ENCODE assay signal across 21 cellular contexts in the genomic region with DNA sequence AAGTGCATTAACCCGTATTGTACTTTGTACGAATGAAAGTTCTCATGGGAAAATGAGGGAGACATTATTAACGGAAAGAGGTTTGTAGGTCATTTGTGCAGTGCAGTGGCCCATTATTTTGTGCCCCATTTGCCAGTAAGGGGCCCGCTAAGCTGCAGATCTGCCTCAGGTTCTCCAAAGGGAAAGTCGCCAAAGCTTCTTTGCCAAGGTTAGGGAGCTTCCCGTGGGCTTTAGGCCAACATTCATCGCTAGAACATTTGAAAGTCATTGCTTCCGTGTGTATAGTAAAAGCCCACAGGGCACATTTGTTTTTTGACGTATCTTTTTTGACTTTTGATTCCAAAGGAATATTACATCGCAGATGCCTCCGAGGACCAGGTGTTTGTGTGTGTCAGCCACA.
A peak's percentile ranks its signal among the peaks of the same experiment; 100 is the strongest.
DNase-seq lines count a peak whose midpoint lies in the region; ATAC-seq and TF ChIP-seq lines count a peak whose summit lies in the region.
"Had no signal": no experiment of that assay in that cellular context is flagged by ENCODE, and none has a peak within 500 bp of the region (broad histone marks: within the 10 kb centered on the region; RNA-seq: fewer than 3 reads in every experiment).

No MANE protein-coding gene starts in this region.

- H3K36me3 Mint-ChIP-seq in activated T-cell treated with anti-CD3 and anti-CD28 coated beads, Interleukin-2, amount 50 U/mL, for 24 hours (ENCODE audit: low read depth) = peaks cover 87% of the 10 kb centered on the region
- H3K36me3 Mint-ChIP-seq in activated T-cell treated with anti-CD3 and anti-CD28 coated beads, Interleukin-2, amount 50 U/mL, for 72 hours (ENCODE audit: insufficient read depth in 2 of 2) = peaks cover 7 to 25% of the 10 kb centered on the region in 2 donors
- peaks cover 41 to 74% (median 48%) of the 10 kb centered on the region in 3 donors for H3K36me3 Mint-ChIP-seq in immature natural killer cell
- peaks cover 60% of the 10 kb centered on the region for H3K36me3 Mint-ChIP-seq in stimulated activated effector memory CD8-positive, alpha-beta T cell treated with anti-CD3 and anti-CD28 coated beads, Interleukin-12 subunit alpha, Interleukin-12 subunit beta, amount 100 ng/mL, for 72 hours
- peaks cover 79% of the 10 kb centered on the region for H3K36me3 Mint-ChIP-seq in activated CD4-positive, alpha-beta memory T cell treated with anti-CD3 and anti-CD28 coated beads, Interleukin-2, amount 10 ng/mL, durations not matched to agents 7 days and 5 days (ENCODE audit: low read depth)

- peak overlapping the region; percentile 84 for H3K27ac Mint-ChIP-seq in activated T-cell treated with anti-CD3 and anti-CD28 coated beads, Interleukin-2, amount 50 U/mL, for 24 hours
- H3K27ac Mint-ChIP-seq in activated T-cell treated with anti-CD3 and anti-CD28 coated beads, Interleukin-2, amount 50 U/mL, for 72 hours = no peak overlapping the region
- H3K27ac Mint-ChIP-seq in immature natural killer cell = peak overlapping the region; percentile 91 to 99 (median 98)
- peak overlapping the region; percentile 88 for H3K27ac Mint-ChIP-seq in stimulated activated effector memory CD8-positive, alpha-beta T cell treated with anti-CD3 and anti-CD28 coated beads, Interleukin-12 subunit alpha, Interleukin-12 subunit beta, amount 100 ng/mL, for 72 hours
- H3K27ac Mint-ChIP-seq in activated CD4-positive, alpha-beta memory T cell treated with anti-CD3 and anti-CD28 coated beads, Interleukin-2, amount 10 ng/mL, durations not matched to agents 7 days and 5 days = no peak overlapping the region
- H3K27ac Mint-ChIP-seq: T-helper 1 cell treated with Interleukin-12 subunit alpha and Interleukin-12 subunit beta and Interleukin-4 antibody, amounts not matched to agents 30 μg/mL and 1 μg/mL, for 36 hours had no signal

- H3K4me1 Mint-ChIP-seq in activated T-cell treated with anti-CD3 and anti-CD28 coated beads, Interleukin-2, amount 50 U/mL, for 24 hours (ENCODE audit: low read depth) = peaks cover 75% of the 10 kb centered on the region
- peaks cover 66% of the 10 kb centered on the region for H3K4me1 Mint-ChIP-seq in activated T-cell treated with anti-CD3 and anti-CD28 coated beads, Interleukin-2, amount 50 U/mL, for 72 hours (ENCODE audit: low read depth)
- peaks cover 88 to 97% of the 10 kb centered on the region in 2 donors for H3K4me1 Mint-ChIP-seq in immature natural killer cell
- H3K4me1 Mint-ChIP-seq in stimulated activated effector memory CD8-positive, alpha-beta T cell treated with anti-CD3 and anti-CD28 coated beads, Interleukin-12 subunit alpha, Interleukin-12 subunit beta, amount 100 ng/mL, for 72 hours = peaks cover 67% of the 10 kb centered on the region
- H3K4me1 Mint-ChIP-seq in activated CD4-positive, alpha-beta memory T cell treated with anti-CD3 and anti-CD28 coated beads, Interleukin-2, amount 10 ng/mL, durations not matched to agents 7 days and 5 days = peaks cover 47% of the 10 kb centered on the region

- H3K9me3 Mint-ChIP-seq in activated T-cell treated with anti-CD3 and anti-CD28 coated beads, Interleukin-2, amount 50 U/mL, for 24 hours = no peaks in the 10 kb centered on the region
- H3K9me3 Mint-ChIP-seq in activated T-cell treated with anti-CD3 and anti-CD28 coated beads, Interleukin-2, amount 50 U/mL, for 72 hours = no peaks in the 10 kb centered on the region
- H3K9me3 Mint-ChIP-seq in immature natural killer cell = no peaks in the 10 kb centered on the region
- H3K9me3 Mint-ChIP-seq in stimulated activated effector memory CD8-positive, alpha-beta T cell treated with anti-CD3 and anti-CD28 coated beads, Interleukin-12 subunit alpha, Interleukin-12 subunit beta, amount 100 ng/mL, for 72 hours = no peaks in the 10 kb centered on the region
- no peaks in the 10 kb centered on the region for H3K9me3 Mint-ChIP-seq in activated CD4-positive, alpha-beta memory T cell treated with anti-CD3 and anti-CD28 coated beads, Interleukin-2, amount 10 ng/mL, durations not matched to agents 7 days and 5 days
- H3K9me3 Mint-ChIP-seq: naive B cell; T-helper 1 cell treated with Interleukin-12 subunit alpha and Interleukin-12 subunit beta and Interleukin-4 antibody, amounts not matched to agents 30 μg/mL and 1 μg/mL, for 36 hours had no signal

- POLR2A ChIA-PET in activated CD4-positive, alpha-beta memory T cell treated with anti-CD3 and anti-CD28 coated beads, Interleukin-2, amount 10 ng/mL, durations not matched to agents 7 days and 5 days (lab: Charles Lee) = interaction anchor here (1.1 kb wide), 1 partner anchor 222 kb away, joined by 4 read pairs; a partner anchor contains a TSS

- no peak for DNase-seq in activated T-cell treated with anti-CD3 and anti-CD28 coated beads, Interleukin-2, amount 50 U/mL, for 24 hours
- DNase-seq in activated T-cell treated with anti-CD3 and anti-CD28 coated beads, Interleukin-2, amount 50 U/mL, for 72 hours = no peak
- DNase-seq in NCI-H69 (lab: John Stamatoyannopoulos, UW) (peak; percentile 55), immature natural killer cell (no peak), omental fat pad (ENCODE audit: low spot score) (no peak), UCSD-AML1 (lab: John Stamatoyannopoulos, UW; ENCODE audit: unreplicated experiment) (no peak)
- DNase-seq in stimulated activated effector memory CD8-positive, alpha-beta T cell treated with anti-CD3 and anti-CD28 coated beads, Interleukin-12 subunit alpha, Interleukin-12 subunit beta, amount 100 ng/mL, for 72 hours (ENCODE audit: low spot score in 2 of 2) = no peak
- no peak for DNase-seq in activated CD4-positive, alpha-beta memory T cell treated with anti-CD3 and anti-CD28 coated beads, Interleukin-2, amount 10 ng/mL, durations not matched to agents 7 days and 5 days
- DNase-seq: activated CD4-positive, alpha-beta T cell treated with anti-CD3 and anti-CD28 coated beads for 48 hours; DMS53; left lung; naive B cell; NCI-H1105 treated with DMSO at 0.1 percent for 48 hours; NCI-H526 treated with DMSO at 0.1 percent for 48 hours; ovary; stimulated activated CD4-positive, alpha-beta T cell treated with anti-CD3 and anti-CD28 coated beads, Interleukin-2, amount 100 ng/mL, for 24 hours; trophoblast cell had no signal

- H3K4me3 Mint-ChIP-seq in activated T-cell treated with anti-CD3 and anti-CD28 coated beads, Interleukin-2, amount 50 U/mL, for 24 hours = no peak overlapping the region
- H3K4me3 Mint-ChIP-seq in activated T-cell treated with anti-CD3 and anti-CD28 coated beads, Interleukin-2, amount 50 U/mL, for 72 hours = no peak overlapping the region
- peak overlapping the region; percentile 65 to 81 (median 76) for H3K4me3 Mint-ChIP-seq in immature natural killer cell
- peak overlapping the region; percentile 57 for H3K4me3 Mint-ChIP-seq in stimulated activated effector memory CD8-positive, alpha-beta T cell treated with anti-CD3 and anti-CD28 coated beads, Interleukin-12 subunit alpha, Interleukin-12 subunit beta, amount 100 ng/mL, for 72 hours
- no peak overlapping the region for H3K4me3 Mint-ChIP-seq in activated CD4-positive, alpha-beta memory T cell treated with anti-CD3 and anti-CD28 coated beads, Interleukin-2, amount 10 ng/mL, durations not matched to agents 7 days and 5 days
- H3K4me3 Mint-ChIP-seq: T-helper 1 cell treated with Interleukin-12 subunit alpha and Interleukin-12 subunit beta and Interleukin-4 antibody, amounts not matched to agents 30 μg/mL and 1 μg/mL, for 36 hours had no signal

- ATAC-seq in activated T-cell treated with anti-CD3 and anti-CD28 coated beads, Interleukin-2, amount 50 U/mL, for 72 hours (replicated peaks in 1 of 2) = no peak
- ATAC-seq in stimulated activated effector memory CD8-positive, alpha-beta T cell treated with anti-CD3 and anti-CD28 coated beads, Interleukin-12 subunit alpha, Interleukin-12 subunit beta, amount 100 ng/mL, for 72 hours = no peak
- ATAC-seq in omental fat pad (ENCODE audit: low FRiP score) = no peak
- ATAC-seq: gastroesophageal sphincter, HCT116, K562, left lung had no signal

- no peak for TF ChIP-seq CTCF in omental fat pad (IDR thresholded peaks at IDR 0.05)

- CTCF ChIA-PET in activated CD4-positive, alpha-beta memory T cell treated with anti-CD3 and anti-CD28 coated beads, Interleukin-2, amount 10 ng/mL, durations not matched to agents 7 days and 5 days (lab: Charles Lee) = no interaction called here

- H3K27me3 Mint-ChIP-seq in activated T-cell treated with anti-CD3 and anti-CD28 coated beads, Interleukin-2, amount 50 U/mL, for 24 hours = no peaks in the 10 kb centered on the region
- H3K27me3 Mint-ChIP-seq in activated T-cell treated with anti-CD3 and anti-CD28 coated beads, Interleukin-2, amount 50 U/mL, for 72 hours (ENCODE audit: low read depth) = no peaks in the 10 kb centered on the region
- peaks cover 1 to 23% (median 19%) of the 10 kb centered on the region in 3 donors for H3K27me3 Mint-ChIP-seq in immature natural killer cell (ENCODE audit: low read depth in 3 of 3)
- H3K27me3 Mint-ChIP-seq in activated CD4-positive, alpha-beta memory T cell treated with anti-CD3 and anti-CD28 coated beads, Interleukin-2, amount 10 ng/mL, durations not matched to agents 7 days and 5 days = no peaks in the 10 kb centered on the region
- H3K27me3 Mint-ChIP-seq: naive B cell had no signal

Comparison
In these comparisons a context has a peak if more than half of its experiments do, and no peak if none do; other contexts are left out.
1. H3K27ac Mint-ChIP-seq: peak in activated T-cell treated with anti-CD3 and anti-CD28 coated beads, Interleukin-2, amount 50 U/mL, for 24 hours (single experiment), immature natural killer cell (6 of 6) and stimulated activated effector memory CD8-positive, alpha-beta T cell treated with anti-CD3 and anti-CD28 coated beads, Interleukin-12 subunit alpha, Interleukin-12 subunit beta, amount 100 ng/mL, for 72 hours (single experiment); none in activated T-cell treated with anti-CD3 and anti-CD28 coated beads, Interleukin-2, amount 50 U/mL, for 72 hours (single experiment) and activated CD4-positive, alpha-beta memory T cell treated with anti-CD3 and anti-CD28 coated beads, Interleukin-2, amount 10 ng/mL, durations not matched to agents 7 days and 5 days (single experiment).
2. H3K4me3 Mint-ChIP-seq: peak in immature natural killer cell (5 of 5) and stimulated activated effector memory CD8-positive, alpha-beta T cell treated with anti-CD3 and anti-CD28 coated beads, Interleukin-12 subunit alpha, Interleukin-12 subunit beta, amount 100 ng/mL, for 72 hours (single experiment); none in activated T-cell treated with anti-CD3 and anti-CD28 coated beads, Interleukin-2, amount 50 U/mL, for 24 hours (single experiment), activated T-cell treated with anti-CD3 and anti-CD28 coated beads, Interleukin-2, amount 50 U/mL, for 72 hours (0 of 2) and activated CD4-positive, alpha-beta memory T cell treated with anti-CD3 and anti-CD28 coated beads, Interleukin-2, amount 10 ng/mL, durations not matched to agents 7 days and 5 days (single experiment).